Comparison of ENCODE assay signal across 24 cellular contexts in genomic region chr2:210792000-210792399, GRCh38.
DNase-seq lines count a peak whose midpoint lies in the region; ATAC-seq and TF ChIP-seq lines count a peak whose summit lies in the region.
"Had no signal": no experiment of that assay in that cellular context is flagged by ENCODE, and none has a peak within 500 bp of the region (broad histone marks: within the 10 kb centered on the region; RNA-seq: fewer than 3 reads in every experiment).

No MANE protein-coding gene starts in this region.

- no peak for DNase-seq in Right ventricle myocardium superior
- no peak for DNase-seq in left ventricle myocardium inferior
- DNase-seq in NCI-H82 (lab: John Stamatoyannopoulos, UW): peak; percentile 56
- DNase-seq in left cardiac atrium: peak; percentile 24
- no peak for DNase-seq in stimulated activated CD4-positive, alpha-beta T cell treated with anti-CD3 and anti-CD28 coated beads, Interleukin-15, amount 100 ng/mL, for 24 hours
- no peak for DNase-seq in PC-9
- DNase-seq: ACHN; activated CD4-positive, CD25-positive, alpha-beta regulatory T cell treated with anti-CD3 and anti-CD28 coated beads, Interleukin-2, amount 50 U/mL, for 72 hours; activated CD8-positive, alpha-beta memory T cell treated with anti-CD3 and anti-CD28 coated beads, Interleukin-2, amount 50 U/mL, for 48 hours; activated CD8-positive, alpha-beta T cell treated with anti-CD3 and anti-CD28 coated beads for 36 hours; activated naive CD4-positive, alpha-beta T cell treated with anti-CD3 and anti-CD28 coated beads for 36 hours; CD8-positive, alpha-beta memory T cell; EL; IMR-90; NCI-H146; NCI-H345; OCI-M1; tibial artery had no signal

- H3K4me1 Mint-ChIP-seq in stimulated activated memory B cell treated with anti-CD40 and anti-IgM and Interleukin-4, amounts not matched to agents 10 μg/mL and 1 μg/mL and 100 μg/mL, for 72 hours: no peaks in the 10 kb centered on the region
- H3K4me1 Mint-ChIP-seq: B cell; CD8-positive, alpha-beta memory T cell; nephron had no signal

- no peaks in the 10 kb centered on the region for H4K20me1 ChIP-seq in PC-9 (ENCODE audit: insufficient read depth)

- H3K9me3 ChIP-seq in left ventricle myocardium inferior (replicated peaks): no peaks in the 10 kb centered on the region
- no peaks in the 10 kb centered on the region for H3K9me3 ChIP-seq in PC-9 (ENCODE audit: insufficient read depth, low read depth)
- H3K9me3 ChIP-seq: adrenal gland, tibial artery had no signal

- H3F3A ChIP-seq in PC-9 (ENCODE audit: insufficient read depth, low read depth): no peaks in the 10 kb centered on the region

- POLR2A ChIA-PET in PC-9 (lab: Charles Lee; ENCODE audit: unreplicated experiment): no interaction called here

- TF ChIP-seq CTCF in left ventricle myocardium inferior (IDR thresholded peaks at IDR 0.05; ENCODE audit: borderline replicate concordance): no peak
- no peak for TF ChIP-seq CTCF in PC-9 (conservative IDR thresholded peaks at IDR 0.05)

- BruUV-seq in PC-9 (replicated peaks; lab: Mats Ljungman, UMichigan): no TSS peak

- no peak overlapping the region for H3K27ac Mint-ChIP-seq in stimulated activated memory B cell treated with anti-CD40 and anti-IgM and Interleukin-4, amounts not matched to agents 10 μg/mL and 1 μg/mL and 100 μg/mL, for 72 hours
- H3K27ac Mint-ChIP-seq: activated CD8-positive, alpha-beta T cell treated with anti-CD3 and anti-CD28 coated beads for 36 hours; activated naive CD4-positive, alpha-beta T cell treated with anti-CD3 and anti-CD28 coated beads for 36 hours; B cell; CD8-positive, alpha-beta memory T cell; nephron had no signal

- intact Hi-C loops in Right ventricle myocardium superior (cut with DNase I) (no loop called here), left ventricle myocardium inferior (cut with micrococcal nuclease) (no loop called here), left cardiac atrium (cut with DNase I) (no loop called here), PC-9 (cut with micrococcal nuclease; ENCODE audit: unreplicated experiment) (no loop called here)

- H3K36me3 ChIP-seq in left ventricle myocardium inferior (no peaks in the 10 kb centered on the region), PC-9 (ENCODE audit: low read depth) (no peaks in the 10 kb centered on the region)
- H3K36me3 ChIP-seq: adrenal gland, tibial artery had no signal

- no peaks in the 10 kb centered on the region for H3K36me3 Mint-ChIP-seq in stimulated activated memory B cell treated with anti-CD40 and anti-IgM and Interleukin-4, amounts not matched to agents 10 μg/mL and 1 μg/mL and 100 μg/mL, for 72 hours
- H3K36me3 Mint-ChIP-seq: brain; CD8-positive, alpha-beta memory T cell had no signal

- no peak overlapping the region for H2AFZ ChIP-seq in PC-9
- H2AFZ ChIP-seq: hepatocyte had no signal

- H3K4me3 ChIP-seq in left ventricle myocardium inferior: no peak overlapping the region
- H3K4me3 ChIP-seq in PC-9: no peak overlapping the region
- H3K4me3 ChIP-seq: adrenal gland, hepatocyte, tibial artery had no signal

- CTCF ChIA-PET in PC-9 (lab: Charles Lee): no interaction called here

- no peaks in the 10 kb centered on the region for H3K9me2 ChIP-seq in PC-9 (ENCODE audit: insufficient read depth)

- H3K4me1 ChIP-seq in left ventricle myocardium inferior (peaks cover 4% of the 10 kb centered on the region), PC-9 (replicated peaks; ENCODE audit: insufficient read depth) (no peaks in the 10 kb centered on the region)
- H3K4me1 ChIP-seq: adrenal gland, tibial artery had no signal

- H3K27me3 Mint-ChIP-seq in stimulated activated memory B cell treated with anti-CD40 and anti-IgM and Interleukin-4, amounts not matched to agents 10 μg/mL and 1 μg/mL and 100 μg/mL, for 72 hours: no peaks in the 10 kb centered on the region
- H3K27me3 Mint-ChIP-seq: activated CD8-positive, alpha-beta T cell treated with anti-CD3 and anti-CD28 coated beads for 36 hours; B cell; brain; CD8-positive, alpha-beta memory T cell had no signal

- ATAC-seq in Right ventricle myocardium superior (ENCODE audit: poor library complexity): peak; percentile 98
- peak; percentile 95 to 96 for ATAC-seq in left cardiac atrium
- peak; percentile 48 for ATAC-seq in stimulated activated memory B cell treated with anti-CD40 and anti-IgM and Interleukin-4, amounts not matched to agents 10 μg/mL and 1 μg/mL and 100 μg/mL, for 72 hours
- ATAC-seq: activated CD8-positive, alpha-beta T cell treated with anti-CD3 and anti-CD28 coated beads for 36 hours had no signal

- no peak overlapping the region for H3K4me2 ChIP-seq in PC-9
- H3K4me2 ChIP-seq: hepatocyte had no signal

- no peaks in the 10 kb centered on the region for H3K79me2 ChIP-seq in PC-9 (ENCODE audit: low read depth)
- H3K79me2 ChIP-seq: hepatocyte had no signal

- no peak overlapping the region for H3K27ac ChIP-seq in left ventricle myocardium inferior (replicated peaks)
- H3K27ac ChIP-seq in PC-9: no peak overlapping the region
- H3K27ac ChIP-seq: adrenal gland, hepatocyte, tibial artery had no signal

- H3K9me3 Mint-ChIP-seq in stimulated activated memory B cell treated with anti-CD40 and anti-IgM and Interleukin-4, amounts not matched to agents 10 μg/mL and 1 μg/mL and 100 μg/mL, for 72 hours: no peaks in the 10 kb centered on the region
- H3K9me3 Mint-ChIP-seq: activated CD8-positive, alpha-beta T cell treated with anti-CD3 and anti-CD28 coated beads for 36 hours; activated naive CD4-positive, alpha-beta T cell treated with anti-CD3 and anti-CD28 coated beads for 36 hours; brain; CD8-positive, alpha-beta memory T cell; nephron had no signal

- no peaks in the 10 kb centered on the region for H3K27me3 ChIP-seq in left ventricle myocardium inferior (ENCODE audit: low read depth)
- no peaks in the 10 kb centered on the region for H3K27me3 ChIP-seq in PC-9 (ENCODE audit: insufficient read depth, low read depth)
- H3K27me3 ChIP-seq: adrenal gland, hepatocyte, tibial artery had no signal

- no peak overlapping the region for H3K4me3 Mint-ChIP-seq in stimulated activated memory B cell treated with anti-CD40 and anti-IgM and Interleukin-4, amounts not matched to agents 10 μg/mL and 1 μg/mL and 100 μg/mL, for 72 hours
- H3K4me3 Mint-ChIP-seq: activated CD8-positive, alpha-beta T cell treated with anti-CD3 and anti-CD28 coated beads for 36 hours; activated naive CD4-positive, alpha-beta T cell treated with anti-CD3 and anti-CD28 coated beads for 36 hours; B cell; brain; CD8-positive, alpha-beta memory T cell; nephron had no signal

Comparison
In these comparisons a context has a peak if more than half of its experiments do, and no peak if none do; other contexts are left out.
1. DNase-seq: peak in NCI-H82 (single experiment) and left cardiac atrium (single experiment); none in Right ventricle myocardium superior (single experiment), left ventricle myocardium inferior (single experiment), stimulated activated CD4-positive, alpha-beta T cell treated with anti-CD3 and anti-CD28 coated beads, Interleukin-15, amount 100 ng/mL, for 24 hours (single experiment) and PC-9 (0 of 2).
2. ATAC-seq: peak in every context shown above with its lines; median percentile 98 in Right ventricle myocardium superior; 96 in left cardiac atrium; 48 in stimulated activated memory B cell treated with anti-CD40 and anti-IgM and Interleukin-4, amounts not matched to agents 10 μg/mL and 1 μg/mL and 100 μg/mL, for 72 hours.